Comparison of ENCODE assay signal across 8 cellular contexts in the genomic region with DNA sequence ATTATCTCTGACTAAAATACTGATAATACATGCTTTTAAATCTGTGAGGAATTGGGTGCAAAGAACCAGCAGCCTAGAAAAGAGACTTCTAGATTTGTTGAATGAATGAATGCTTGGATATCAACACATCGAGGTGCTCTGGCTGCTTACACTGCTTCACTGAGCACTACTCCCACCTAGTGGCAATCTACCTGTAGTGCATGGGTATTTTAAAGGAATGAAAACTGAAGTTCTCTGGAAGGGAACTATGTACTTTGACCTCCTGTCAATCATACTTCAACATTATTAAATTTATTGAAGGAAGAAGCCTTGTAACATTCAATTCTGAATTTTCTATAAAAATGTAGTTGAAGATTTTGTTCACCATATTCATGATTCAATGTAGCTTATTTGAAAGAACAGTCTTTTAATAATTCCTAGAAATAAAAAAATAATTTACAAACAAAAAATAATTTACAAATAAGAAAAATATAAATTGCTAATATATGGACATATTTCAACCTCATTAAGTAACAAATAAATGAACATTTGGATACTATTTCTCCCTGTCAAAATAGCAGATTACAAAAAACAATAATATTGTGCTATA.
A peak's percentile ranks its signal among the peaks of the same experiment; 100 is the strongest.
DNase-seq lines count a peak whose midpoint lies in the region; ATAC-seq and TF ChIP-seq lines count a peak whose summit lies in the region.

No MANE protein-coding gene starts in this region.

- DNase-seq in Caki2 (ENCODE audit: low read depth) (peak; percentile 35), NCI-H2227 treated with DMSO at 0.1 percent for 48 hours (lab: John Stamatoyannopoulos, UW) (peak; percentile 42), epithelial cell of esophagus (ENCODE audit: low read depth) (peak; percentile 70), uterus (peak in 1 of 2 donors; percentile 15)
- DNase-seq in activated CD4-positive, alpha-beta T cell treated with anti-CD3 and anti-CD28 coated beads, Interleukin-2, amount 10 ng/mL, durations not matched to agents 24 days and 14 days, result peak; percentile 84
- peak in 8 of 9 donors; percentile 16 to 63 (median 48) for DNase-seq in naive thymus-derived CD4-positive, alpha-beta T cell

- no peak overlapping the region for H3K27ac Mint-ChIP-seq in activated CD4-positive, alpha-beta T cell treated with anti-CD3 and anti-CD28 coated beads, Interleukin-2, amount 10 ng/mL, durations not matched to agents 24 days and 14 days
- no peak overlapping the region for H3K27ac Mint-ChIP-seq in naive thymus-derived CD4-positive, alpha-beta T cell

- no peaks in the 10 kb centered on the region for H3K4me1 ChIP-seq in naive thymus-derived CD4-positive, alpha-beta T cell (ENCODE audit: control insufficient read depth in 2 of 2, insufficient read depth in 2 of 2, low read length in 2 of 2)
- no peaks in the 10 kb centered on the region for H3K4me1 ChIP-seq in uterus

- POLR2A ChIA-PET in naive thymus-derived CD4-positive, alpha-beta T cell (lab: Charles Lee), result no interaction called here

- H3K9me3 Mint-ChIP-seq in activated CD4-positive, alpha-beta T cell treated with anti-CD3 and anti-CD28 coated beads, Interleukin-2, amount 10 ng/mL, durations not matched to agents 24 days and 14 days, result no peaks in the 10 kb centered on the region
- H3K9me3 Mint-ChIP-seq in naive thymus-derived CD4-positive, alpha-beta T cell, result no peaks in the 10 kb centered on the region

- no peaks in the 10 kb centered on the region for H3K4me1 Mint-ChIP-seq in activated CD4-positive, alpha-beta T cell treated with anti-CD3 and anti-CD28 coated beads, Interleukin-2, amount 10 ng/mL, durations not matched to agents 24 days and 14 days
- peaks cover 0 to 2% (median 0%) of the 10 kb centered on the region in 7 donors for H3K4me1 Mint-ChIP-seq in naive thymus-derived CD4-positive, alpha-beta T cell

- ATAC-seq in GM19035 (IDR thresholded peaks at IDR 0.05; ENCODE audit: unreplicated experiment) (peak; percentile 87), HG03139 (IDR thresholded peaks at IDR 0.05; ENCODE audit: unreplicated experiment) (peak; percentile 80)
- peak; percentile 92 for ATAC-seq in naive thymus-derived CD4-positive, alpha-beta T cell

- no peaks in the 10 kb centered on the region for H3K27me3 ChIP-seq in naive thymus-derived CD4-positive, alpha-beta T cell (ENCODE audit: control insufficient read depth in 2 of 2, insufficient read depth in 2 of 2, low read length in 2 of 2)
- no peaks in the 10 kb centered on the region for H3K27me3 ChIP-seq in uterus

- TF ChIP-seq POLR2A in uterus (IDR thresholded peaks at IDR 0.05), result no peak

- no peaks in the 10 kb centered on the region for H3K36me3 Mint-ChIP-seq in activated CD4-positive, alpha-beta T cell treated with anti-CD3 and anti-CD28 coated beads, Interleukin-2, amount 10 ng/mL, durations not matched to agents 24 days and 14 days (ENCODE audit: low read depth)
- H3K36me3 Mint-ChIP-seq in naive thymus-derived CD4-positive, alpha-beta T cell, result no peaks in the 10 kb centered on the region

- CTCF ChIA-PET in naive thymus-derived CD4-positive, alpha-beta T cell (lab: Charles Lee), result interaction anchor here (1.1 to 3.3 kb wide), 2 partner anchors 206 to 1723 kb away, joined by 3 to 29 read pairs; no protein-coding TSS in a partner anchor

- in situ Hi-C loops in Caki2 (cut with HindIII; ENCODE audit: low pct_unique_long_range_greater_than_20kb, low sequenced_read_pairs), result no loop called here

- intact Hi-C loops in activated CD4-positive, alpha-beta T cell treated with anti-CD3 and anti-CD28 coated beads, Interleukin-2, amount 10 ng/mL, durations not matched to agents 24 days and 14 days (cut with micrococcal nuclease), result loop anchor here (1.0 to 10.0 kb wide), 4 partner anchors 109 to 497 kb away; partner anchors contain the start of genes MMS22L and NDUFAF4
- intact Hi-C loops in naive thymus-derived CD4-positive, alpha-beta T cell (cut with micrococcal nuclease), result loop anchor here (1.0 to 5.0 kb wide), 8 partner anchors 179 to 1723 kb away; partner anchors contain the start of gene NDUFAF4 (in 1 of the 2)
- intact Hi-C loops in uterus (cut with DNase I; ENCODE audit: low total_unique reads), result no loop called here

- peak; percentile 96 for TF ChIP-seq CTCF in epithelial cell of esophagus (IDR thresholded peaks at IDR 0.05; ENCODE audit: insufficient read depth, low read depth, low read length, missing control alignments)
- peak; percentile 59 to 76 (median 68) for TF ChIP-seq CTCF in uterus (IDR thresholded peaks at IDR 0.05)

- H3K27ac ChIP-seq in naive thymus-derived CD4-positive, alpha-beta T cell (ENCODE audit: low read depth, low read length), result no peak overlapping the region
- H3K27ac ChIP-seq in uterus, result no peak overlapping the region

- no peaks in the 10 kb centered on the region for H3K36me3 ChIP-seq in naive thymus-derived CD4-positive, alpha-beta T cell (ENCODE audit: control insufficient read depth in 2 of 3, insufficient read depth in 3 of 3, low read length in 3 of 3)
- H3K36me3 ChIP-seq in uterus, result no peaks in the 10 kb centered on the region

- H3K4me3 ChIP-seq in epithelial cell of esophagus (ENCODE audit: low read length) (no peak overlapping the region), uterus (no peak overlapping the region)
- no peak overlapping the region for H3K4me3 ChIP-seq in naive thymus-derived CD4-positive, alpha-beta T cell (ENCODE audit: low read length)

- no peaks in the 10 kb centered on the region for H3K9me3 ChIP-seq in naive thymus-derived CD4-positive, alpha-beta T cell (ENCODE audit: control insufficient read depth in 2 of 3, low read length in 3 of 3)
- H3K9me3 ChIP-seq in uterus, result no peaks in the 10 kb centered on the region

- H3K4me3 Mint-ChIP-seq in activated CD4-positive, alpha-beta T cell treated with anti-CD3 and anti-CD28 coated beads, Interleukin-2, amount 10 ng/mL, durations not matched to agents 24 days and 14 days, result no peak overlapping the region
- H3K4me3 Mint-ChIP-seq in naive thymus-derived CD4-positive, alpha-beta T cell, result no peak overlapping the region

- peaks cover 14% of the 10 kb centered on the region for H3K27me3 Mint-ChIP-seq in activated CD4-positive, alpha-beta T cell treated with anti-CD3 and anti-CD28 coated beads, Interleukin-2, amount 10 ng/mL, durations not matched to agents 24 days and 14 days
- H3K27me3 Mint-ChIP-seq in naive thymus-derived CD4-positive, alpha-beta T cell, result peaks cover 10 to 46% (median 21%) of the 10 kb centered on the region in 5 donors
